7 cellular contexts compared by ENCODE assay signal in the genomic region with DNA sequence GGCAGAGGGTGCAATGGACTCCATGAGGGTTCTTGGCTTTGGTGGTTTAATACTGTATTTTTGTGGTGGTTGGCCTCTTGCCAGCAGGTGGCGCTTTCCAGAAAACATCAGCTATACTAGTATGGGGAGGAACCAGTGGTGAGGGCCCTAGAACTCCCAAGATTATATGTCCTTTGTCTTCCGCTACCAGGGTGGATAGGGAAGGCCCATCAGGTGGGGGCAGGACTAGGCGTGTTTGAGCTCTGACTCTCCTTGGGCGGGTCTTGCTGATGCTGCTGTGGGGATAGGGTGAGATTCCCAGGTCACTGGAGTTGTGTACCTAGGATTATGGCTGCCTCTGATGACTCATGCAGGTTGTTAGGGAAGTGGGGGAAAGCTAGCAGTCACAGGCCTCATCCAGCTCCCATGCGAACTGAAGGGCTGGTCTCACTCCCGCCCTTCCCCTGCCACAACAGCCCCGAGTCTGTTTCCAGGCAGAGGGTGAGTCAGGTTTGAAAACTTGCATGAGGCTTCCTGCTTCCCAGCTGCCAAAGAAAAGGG.
DNase-seq lines count a peak whose midpoint lies in the region; ATAC-seq and TF ChIP-seq lines count a peak whose summit lies in the region.

No MANE protein-coding gene starts in this region.

- peak; percentile 73 for ATAC-seq in GM21717 (IDR thresholded peaks at IDR 0.05; ENCODE audit: unreplicated experiment)
- ATAC-seq in CD8-positive, alpha-beta T cell: no peak

- H3K4me3 ChIP-seq in GM12864 (ENCODE audit: low read depth, low read length): no peak overlapping the region
- H3K4me3 ChIP-seq in retinal pigment epithelial cell (ENCODE audit: low read length): no peak overlapping the region
- H3K4me3 ChIP-seq in CD8-positive, alpha-beta T cell (ENCODE audit: low read depth, low read length): no peak overlapping the region

- no peaks in the 10 kb centered on the region for H3K4me1 Mint-ChIP-seq in CD8-positive, alpha-beta T cell (ENCODE audit: low read depth)

- H3K27ac Mint-ChIP-seq in CD8-positive, alpha-beta T cell: no peak overlapping the region

- H3K27me3 Mint-ChIP-seq in CD8-positive, alpha-beta T cell (ENCODE audit: low read depth): no peaks in the 10 kb centered on the region

- H3K36me3 ChIP-seq in CD8-positive, alpha-beta T cell (ENCODE audit: insufficient read depth, low read length): no peaks in the 10 kb centered on the region

- TF ChIP-seq CTCF in GM12864 (IDR thresholded peaks at IDR 0.05; ENCODE audit: low read depth, low read length, missing control alignments) (peak; percentile 54), retinal pigment epithelial cell (conservative IDR thresholded peaks at IDR 0.05; ENCODE audit: low read depth, low read length) (peak; percentile 42)
- no peak for TF ChIP-seq CTCF in CD8-positive, alpha-beta T cell (IDR thresholded peaks at IDR 0.05)

- H3K27me3 ChIP-seq in CD8-positive, alpha-beta T cell (ENCODE audit: insufficient read depth, low read length): no peaks in the 10 kb centered on the region

- no peak overlapping the region for H3K27ac ChIP-seq in CD8-positive, alpha-beta T cell (ENCODE audit: low read depth, low read length)
- H3K27ac ChIP-seq in substantia nigra (ENCODE audit: low read depth, low read length, poor library complexity, severe bottlenecking): no peak overlapping the region

- CTCF ChIA-PET in CD8-positive, alpha-beta T cell (lab: Charles Lee): no interaction called here

- POLR2A ChIA-PET in CD8-positive, alpha-beta T cell (lab: Charles Lee): no interaction called here

- no peaks in the 10 kb centered on the region for H3K36me3 Mint-ChIP-seq in CD8-positive, alpha-beta T cell

- H3K4me3 Mint-ChIP-seq in CD8-positive, alpha-beta T cell: no peak overlapping the region

- DNase-seq in GM12864 (ENCODE audit: low read depth) (no peak), M059J (ENCODE audit: low read depth) (peak; percentile 94), brain pericyte (ENCODE audit: low read depth, low spot score) (peak; percentile 39), retinal pigment epithelial cell (ENCODE audit: low read depth) (peak; percentile 86), substantia nigra (lab: John Stamatoyannopoulos, UW) (no peak)
- no peak for DNase-seq in CD8-positive, alpha-beta T cell

- intact Hi-C loops in CD8-positive, alpha-beta T cell (cut with DNase I, micrococcal nuclease): no loop called here

- H3K4me1 ChIP-seq in CD8-positive, alpha-beta T cell (ENCODE audit: insufficient read depth, low read length): no peaks in the 10 kb centered on the region

- no peaks in the 10 kb centered on the region for H3K9me3 Mint-ChIP-seq in CD8-positive, alpha-beta T cell

- H3K9me3 ChIP-seq in CD8-positive, alpha-beta T cell (ENCODE audit: low read length): no peaks in the 10 kb centered on the region

Comparison
In these comparisons a context has a peak if more than half of its experiments do, and no peak if none do; other contexts are left out.
1. DNase-seq: peak in M059J (single experiment), brain pericyte (single experiment) and retinal pigment epithelial cell (single experiment); none in GM12864 (single experiment), CD8-positive, alpha-beta T cell (0 of 7) and substantia nigra (0 of 49).